ENCODE assay signal across 26 cellular contexts in genomic region chr2:223633656-223634055, GRCh38. TPM values are rescaled to one million over a fixed set of nuclear protein-coding genes. Genes with fewer than 3 reads are reported as not detected.
DNase-seq lines count a peak whose midpoint lies in the region; ATAC-seq and TF ChIP-seq lines count a peak whose summit lies in the region.
"Had no signal": no experiment of that assay in that cellular context is flagged by ENCODE, and none has a peak within 500 bp of the region (broad histone marks: within the 10 kb centered on the region; RNA-seq: fewer than 3 reads in every experiment).

No MANE protein-coding gene starts in this region.

- H3K4me3 ChIP-seq in MG63 (no peak overlapping the region), fibroblast of mammary gland (ENCODE audit: control insufficient read depth, low read depth, low read length) (no peak overlapping the region)
- H3K4me3 ChIP-seq: body of pancreas, hepatocyte, smooth muscle cell had no signal

- DNase-seq in DMS53 (lab: John Stamatoyannopoulos, UW): peak; percentile 30
- DNase-seq in DMS53 treated with DMSO at 0.1 percent for 48 hours (lab: John Stamatoyannopoulos, UW; ENCODE audit: unreplicated experiment): no peak
- peak; percentile 32 for DNase-seq in MG63
- DNase-seq in NCI-H69 (lab: John Stamatoyannopoulos, UW): peak; percentile 79
- peak; percentile 22 for DNase-seq in fibroblast of mammary gland (ENCODE audit: low read depth)
- no peak for DNase-seq in stimulated activated CD4-positive, alpha-beta T cell treated with anti-CD3 and anti-CD28 coated beads, Interleukin-4, amount 100 ng/mL, for 4 hours
- no peak for DNase-seq in NCI-H2227 (lab: John Stamatoyannopoulos, UW; ENCODE audit: unreplicated experiment)
- DNase-seq: activated CD4-positive, alpha-beta T cell treated with anti-CD3 and anti-CD28 coated beads for 1 hour; activated CD8-positive, alpha-beta T cell treated with anti-CD3 and anti-CD28 coated beads, Interleukin-2, amount 10 ng/mL, durations not matched to agents 7 days and 5 days; activated effector memory CD4-positive, alpha-beta T cell treated with anti-CD3 and anti-CD28 coated beads, Interleukin-2, amount 50 U/mL, for 16 hours; activated naive CD8-positive, alpha-beta T cell treated with anti-CD3 and anti-CD28 coated beads, Interleukin-2, amount 50 U/mL, for 24 hours; CD4-positive, alpha-beta memory T cell; erythroblast; foreskin keratinocyte; naive B cell; NCI-H526 treated with DMSO at 0.1 percent for 48 hours; occipital lobe; OCI-M1; Right ventricle myocardium superior; substantia nigra had no signal

- no peak for ATAC-seq in HG03460 (IDR thresholded peaks at IDR 0.05; ENCODE audit: unreplicated experiment)
- ATAC-seq: activated CD8-positive, alpha-beta T cell treated with anti-CD3 and anti-CD28 coated beads, Interleukin-2, amount 10 ng/mL, durations not matched to agents 7 days and 5 days; activated naive CD8-positive, alpha-beta T cell treated with anti-CD3 and anti-CD28 coated beads, Interleukin-2, amount 50 U/mL, for 24 hours; body of pancreas; foreskin keratinocyte; left lobe of liver; stimulated activated effector memory CD8-positive, alpha-beta T cell treated with anti-CD3 and anti-CD28 coated beads, Interleukin-12 subunit alpha, Interleukin-12 subunit beta, amount 100 ng/mL, for 72 hours had no signal

- no peak for TF ChIP-seq CTCF in fibroblast of mammary gland (conservative IDR thresholded peaks at IDR 0.05; ENCODE audit: control insufficient read depth, insufficient read depth, low read depth, low read length)

- H3K36me3 ChIP-seq in MG63: no peaks in the 10 kb centered on the region

- no peaks in the 10 kb centered on the region for H3K27me3 ChIP-seq in MG63
- H3K27me3 ChIP-seq: body of pancreas, foreskin keratinocyte, hepatocyte had no signal

- no peaks in the 10 kb centered on the region; the same call in 1 of the 2 replicates for H3K9me3 ChIP-seq in MG63
- H3K9me3 ChIP-seq: body of pancreas had no signal

RNA-seq across cellular contexts. Expression of gene SCG2, which starts 31.5 kb away (rescaled TPM):
- total RNA-seq in MG63 (2014; rRNA removed; shearing (Covaris generic); ENCODE audit: low replicate concordance): 0.26 and 0.39 TPM in 2 replicates
- total RNA-seq: activated CD8-positive, alpha-beta T cell treated with anti-CD3 and anti-CD28 coated beads, Interleukin-2, amount 10 ng/mL, durations not matched to agents 7 days and 5 days; CD4-positive, alpha-beta memory T cell; left lobe of liver; Right ventricle myocardium superior had no signal

Comparison
In these comparisons a context has a peak if more than half of its experiments do, and no peak if none do; other contexts are left out.
1. DNase-seq: peak in DMS53 (single experiment), MG63 (single experiment), NCI-H69 (single experiment) and fibroblast of mammary gland (single experiment); none in DMS53 treated with DMSO at 0.1 percent for 48 hours (single experiment), stimulated activated CD4-positive, alpha-beta T cell treated with anti-CD3 and anti-CD28 coated beads, Interleukin-4, amount 100 ng/mL, for 4 hours (0 of 2) and NCI-H2227 (single experiment).